In the genomic region with DNA sequence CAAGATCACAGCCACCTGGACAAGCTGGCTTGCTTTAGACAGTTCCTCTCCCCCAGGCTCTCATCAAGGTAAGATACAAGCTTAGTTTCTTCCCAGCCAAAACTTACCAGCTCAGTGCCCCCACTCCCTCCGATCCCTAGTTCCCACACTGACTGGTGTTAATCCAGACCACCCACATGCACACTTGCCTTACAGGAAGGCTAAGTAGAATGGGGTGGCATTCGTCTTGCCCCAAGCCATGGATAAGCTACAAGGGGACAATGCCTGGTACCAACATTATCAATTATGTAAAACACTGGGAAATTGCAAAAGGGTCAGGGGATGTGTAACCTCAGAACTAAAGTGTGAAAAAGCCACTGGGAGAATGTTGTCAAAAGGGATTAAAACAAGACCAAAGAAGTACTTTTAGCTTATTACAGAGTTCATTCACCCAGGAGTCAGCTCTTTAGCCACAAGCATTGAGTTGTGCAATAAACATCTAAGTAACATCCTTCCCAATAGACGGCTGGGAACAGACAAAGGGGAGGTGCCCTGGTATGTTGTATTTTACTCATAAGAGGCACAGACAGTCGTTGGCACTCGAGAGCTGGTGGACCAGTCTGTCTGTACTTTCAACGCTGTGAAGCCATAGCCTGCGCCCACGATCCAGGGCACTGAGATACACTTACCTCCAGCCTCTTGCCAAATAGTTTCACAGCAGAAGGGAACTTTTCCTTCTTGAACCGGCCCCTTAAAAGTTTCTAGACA, we compare ENCODE assay signal across 8 cellular contexts. TPM values are rescaled to one million over a fixed set of nuclear protein-coding genes. Genes with fewer than 3 reads are reported as not detected.
DNase-seq lines count a peak whose midpoint lies in the region; ATAC-seq and TF ChIP-seq lines count a peak whose summit lies in the region.

No MANE protein-coding gene starts in this region.

- H3K27ac Mint-ChIP-seq in WTC11 (peak overlapping the region; percentile 91), progenitor cell of endocrine pancreas (peak overlapping the region; percentile 88)

- H3K4me1 Mint-ChIP-seq in WTC11 (peaks cover 44% of the 10 kb centered on the region), progenitor cell of endocrine pancreas (ENCODE audit: low read depth) (peaks cover 44% of the 10 kb centered on the region)

- H3K9me3 Mint-ChIP-seq in WTC11 (peaks cover 7% of the 10 kb centered on the region), progenitor cell of endocrine pancreas (ENCODE audit: low read depth) (peaks cover 3% of the 10 kb centered on the region)

- POLR2A ChIA-PET in AG04449 (lab: Yijun Ruan, JAX), result interaction anchor here (0.6 kb wide), 1 partner anchor 1123 kb away, joined by 3 read pairs; no protein-coding TSS in a partner anchor
- POLR2A ChIA-PET in WTC11 (lab: Charles Lee), result interaction anchor here (1.4 kb wide), 1 partner anchor 13 kb away, joined by 3 read pairs; no protein-coding TSS in a partner anchor

- ATAC-seq in WTC11 (no peak), GM18907 (IDR thresholded peaks at IDR 0.05; ENCODE audit: unreplicated experiment) (no peak)

- no peaks in the 10 kb centered on the region for H3K27me3 Mint-ChIP-seq in WTC11 (ENCODE audit: low read depth)
- no peaks in the 10 kb centered on the region for H3K27me3 Mint-ChIP-seq in progenitor cell of endocrine pancreas

- CTCF ChIA-PET in AG04449 (lab: Yijun Ruan, JAX) (interaction anchor here (0.5 to 1.6 kb wide), 3 partner anchors 21 to 979 kb away, joined by 3 to 5 read pairs (median 3); no protein-coding TSS in a partner anchor), WTC11 (lab: Charles Lee) (interaction anchor here (0.8 to 3.5 kb wide), 7 partner anchors 21 to 877 kb away, joined by 3 to 25 read pairs (median 4); a partner anchor contains a TSS)

- H3K36me3 Mint-ChIP-seq in WTC11 (peaks cover 48% of the 10 kb centered on the region), progenitor cell of endocrine pancreas (ENCODE audit: insufficient read depth) (peaks cover 27% of the 10 kb centered on the region)

- TF ChIP-seq CTCF in AG04449 (IDR thresholded peaks at IDR 0.05; ENCODE audit: insufficient read depth, low read length, missing control alignments), result no peak
- TF ChIP-seq CTCF in WTC11 (IDR thresholded peaks at IDR 0.05), result no peak
- TF ChIP-seq CTCF in progenitor cell of endocrine pancreas (IDR thresholded peaks at IDR 0.05; ENCODE audit: unreplicated experiment), result no peak

- H3K4me3 Mint-ChIP-seq in WTC11 (peak overlapping the region; percentile 90), progenitor cell of endocrine pancreas (ENCODE audit: low read depth) (peak overlapping the region; percentile 93)

- peak overlapping the region; percentile 97 for H3K4me3 ChIP-seq in AG04449 (ENCODE audit: low read depth, low read length)

- DNase-seq in AG04449 (ENCODE audit: low read depth, low spot score) (no peak), HPDE6-E6E7 (ENCODE audit: extremely low spot score) (peak; percentile 49), WTC11 (ENCODE audit: low spot score) (no peak), glomerular visceral epithelial cell (ENCODE audit: extremely low spot score) (peak; percentile 22), progenitor cell of endocrine pancreas (ENCODE audit: low spot score, unreplicated experiment) (no peak), cerebellum (ENCODE audit: low spot score) (no peak), NCI-H1436 treated with DMSO at 0.1 percent for 48 hours (lab: John Stamatoyannopoulos, UW) (no peak)

TF ChIP-seq in WTC11, 78 proteins besides CTCF, POLR2A, EP300 and RAD21:
- TF ChIP-seq ATF1 (CRISPR knock-in tag; IDR thresholded peaks at IDR 0.05) (no peak), SMAD4 (CRISPR knock-in tag; IDR thresholded peaks at IDR 0.05) (no peak), JAZF1 (CRISPR knock-in tag; IDR thresholded peaks at IDR 0.05) (no peak), ZNF121 (CRISPR knock-in tag; IDR thresholded peaks at IDR 0.05) (no peak), ZNF263 (CRISPR knock-in tag; IDR thresholded peaks at IDR 0.05; ENCODE audit: low read depth) (no peak), SOX15 (CRISPR knock-in tag; IDR thresholded peaks at IDR 0.05) (no peak), GABPB1 (CRISPR knock-in tag; IDR thresholded peaks at IDR 0.05) (no peak), HMGA2 (CRISPR knock-in tag; IDR thresholded peaks at IDR 0.05) (no peak), ZBTB21 (CRISPR knock-in tag; IDR thresholded peaks at IDR 0.05; ENCODE audit: borderline replicate concordance) (no peak), GTF2I (CRISPR knock-in tag; conservative IDR thresholded peaks at IDR 0.05) (no peak), JUN (CRISPR knock-in tag; IDR thresholded peaks at IDR 0.05) (no peak), FOXK1 (CRISPR knock-in tag; IDR thresholded peaks at IDR 0.05) (no peak), ZNF219 (CRISPR knock-in tag; IDR thresholded peaks at IDR 0.05; ENCODE audit: borderline replicate concordance) (no peak), PRRX2 (CRISPR knock-in tag; IDR thresholded peaks at IDR 0.05) (no peak), EMX1 (CRISPR knock-in tag; IDR thresholded peaks at IDR 0.05) (no peak)
- TF ChIP-seq, protein P1, sequence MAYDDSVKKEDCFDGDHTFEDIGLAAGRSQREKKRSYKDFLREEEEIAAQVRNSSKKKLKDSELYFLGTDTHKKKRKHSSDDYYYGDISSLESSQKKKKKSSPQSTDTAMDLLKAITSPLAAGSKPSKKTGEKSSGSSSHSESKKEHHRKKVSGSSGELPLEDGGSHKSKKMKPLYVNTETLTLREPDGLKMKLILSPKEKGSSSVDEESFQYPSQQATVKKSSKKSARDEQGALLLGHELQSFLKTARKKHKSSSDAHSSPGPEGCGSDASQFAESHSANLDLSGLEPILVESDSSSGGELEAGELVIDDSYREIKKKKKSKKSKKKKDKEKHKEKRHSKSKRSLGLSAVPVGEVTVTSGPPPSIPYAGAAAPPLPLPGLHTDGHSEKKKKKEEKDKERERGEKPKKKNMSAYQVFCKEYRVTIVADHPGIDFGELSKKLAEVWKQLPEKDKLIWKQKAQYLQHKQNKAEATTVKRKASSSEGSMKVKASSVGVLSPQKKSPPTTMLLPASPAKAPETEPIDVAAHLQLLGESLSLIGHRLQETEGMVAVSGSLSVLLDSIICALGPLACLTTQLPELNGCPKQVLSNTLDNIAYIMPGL (CRISPR knock-in tag; IDR thresholded peaks at IDR 0.05), result no peak
- TF ChIP-seq, protein P2, sequence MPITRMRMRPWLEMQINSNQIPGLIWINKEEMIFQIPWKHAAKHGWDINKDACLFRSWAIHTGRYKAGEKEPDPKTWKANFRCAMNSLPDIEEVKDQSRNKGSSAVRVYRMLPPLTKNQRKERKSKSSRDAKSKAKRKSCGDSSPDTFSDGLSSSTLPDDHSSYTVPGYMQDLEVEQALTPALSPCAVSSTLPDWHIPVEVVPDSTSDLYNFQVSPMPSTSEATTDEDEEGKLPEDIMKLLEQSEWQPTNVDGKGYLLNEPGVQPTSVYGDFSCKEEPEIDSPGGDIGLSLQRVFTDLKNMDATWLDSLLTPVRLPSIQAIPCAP (CRISPR knock-in tag; IDR thresholded peaks at IDR 0.05), result no peak
- TF ChIP-seq, protein P3, sequence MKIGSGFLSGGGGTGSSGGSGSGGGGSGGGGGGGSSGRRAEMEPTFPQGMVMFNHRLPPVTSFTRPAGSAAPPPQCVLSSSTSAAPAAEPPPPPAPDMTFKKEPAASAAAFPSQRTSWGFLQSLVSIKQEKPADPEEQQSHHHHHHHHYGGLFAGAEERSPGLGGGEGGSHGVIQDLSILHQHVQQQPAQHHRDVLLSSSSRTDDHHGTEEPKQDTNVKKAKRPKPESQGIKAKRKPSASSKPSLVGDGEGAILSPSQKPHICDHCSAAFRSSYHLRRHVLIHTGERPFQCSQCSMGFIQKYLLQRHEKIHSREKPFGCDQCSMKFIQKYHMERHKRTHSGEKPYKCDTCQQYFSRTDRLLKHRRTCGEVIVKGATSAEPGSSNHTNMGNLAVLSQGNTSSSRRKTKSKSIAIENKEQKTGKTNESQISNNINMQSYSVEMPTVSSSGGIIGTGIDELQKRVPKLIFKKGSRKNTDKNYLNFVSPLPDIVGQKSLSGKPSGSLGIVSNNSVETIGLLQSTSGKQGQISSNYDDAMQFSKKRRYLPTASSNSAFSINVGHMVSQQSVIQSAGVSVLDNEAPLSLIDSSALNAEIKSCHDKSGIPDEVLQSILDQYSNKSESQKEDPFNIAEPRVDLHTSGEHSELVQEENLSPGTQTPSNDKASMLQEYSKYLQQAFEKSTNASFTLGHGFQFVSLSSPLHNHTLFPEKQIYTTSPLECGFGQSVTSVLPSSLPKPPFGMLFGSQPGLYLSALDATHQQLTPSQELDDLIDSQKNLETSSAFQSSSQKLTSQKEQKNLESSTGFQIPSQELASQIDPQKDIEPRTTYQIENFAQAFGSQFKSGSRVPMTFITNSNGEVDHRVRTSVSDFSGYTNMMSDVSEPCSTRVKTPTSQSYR (CRISPR knock-in tag; IDR thresholded peaks at IDR 0.05), result no peak
- TF ChIP-seq, protein P4, sequence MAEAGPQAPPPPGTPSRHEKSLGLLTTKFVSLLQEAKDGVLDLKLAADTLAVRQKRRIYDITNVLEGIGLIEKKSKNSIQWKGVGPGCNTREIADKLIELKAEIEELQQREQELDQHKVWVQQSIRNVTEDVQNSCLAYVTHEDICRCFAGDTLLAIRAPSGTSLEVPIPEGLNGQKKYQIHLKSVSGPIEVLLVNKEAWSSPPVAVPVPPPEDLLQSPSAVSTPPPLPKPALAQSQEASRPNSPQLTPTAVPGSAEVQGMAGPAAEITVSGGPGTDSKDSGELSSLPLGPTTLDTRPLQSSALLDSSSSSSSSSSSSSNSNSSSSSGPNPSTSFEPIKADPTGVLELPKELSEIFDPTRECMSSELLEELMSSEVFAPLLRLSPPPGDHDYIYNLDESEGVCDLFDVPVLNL (CRISPR knock-in tag; IDR thresholded peaks at IDR 0.05; ENCODE audit: borderline replicate concordance, low read depth), result no peak
- TF ChIP-seq, protein P5, sequence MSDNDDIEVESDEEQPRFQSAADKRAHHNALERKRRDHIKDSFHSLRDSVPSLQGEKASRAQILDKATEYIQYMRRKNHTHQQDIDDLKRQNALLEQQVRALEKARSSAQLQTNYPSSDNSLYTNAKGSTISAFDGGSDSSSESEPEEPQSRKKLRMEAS (CRISPR knock-in tag; IDR thresholded peaks at IDR 0.05), result no peak

RNA-seq across cellular contexts. Expression of a gene that starts 1.1 kb away (rescaled TPM):
- 104 to 120 TPM (median 120 TPM) in 3 replicates for total RNA-seq in WTC11 (2021)
- total RNA-seq in progenitor cell of endocrine pancreas, result 137 and 140 TPM in 2 replicates
- total RNA-seq in cerebellum, result 36.7 TPM

RNA-seq across cellular contexts. Expression of a gene that starts 5.9 kb away (rescaled TPM):
- total RNA-seq in WTC11 (2021) (43.4 to 45.6 TPM (median 45.1 TPM) in 3 replicates), progenitor cell of endocrine pancreas (72.0 and 79.2 TPM in 2 replicates), cerebellum (32.0 TPM)

Comparison
In these comparisons a context has a peak if more than half of its experiments do, and no peak if none do; other contexts are left out.
1. DNase-seq: peak in HPDE6-E6E7 (single experiment) and glomerular visceral epithelial cell (single experiment); none in AG04449 (single experiment), WTC11 (single experiment), progenitor cell of endocrine pancreas (single experiment), cerebellum (single experiment) and NCI-H1436 treated with DMSO at 0.1 percent for 48 hours (single experiment).